ENCODE assay signal across 13 cellular contexts in the genomic region with DNA sequence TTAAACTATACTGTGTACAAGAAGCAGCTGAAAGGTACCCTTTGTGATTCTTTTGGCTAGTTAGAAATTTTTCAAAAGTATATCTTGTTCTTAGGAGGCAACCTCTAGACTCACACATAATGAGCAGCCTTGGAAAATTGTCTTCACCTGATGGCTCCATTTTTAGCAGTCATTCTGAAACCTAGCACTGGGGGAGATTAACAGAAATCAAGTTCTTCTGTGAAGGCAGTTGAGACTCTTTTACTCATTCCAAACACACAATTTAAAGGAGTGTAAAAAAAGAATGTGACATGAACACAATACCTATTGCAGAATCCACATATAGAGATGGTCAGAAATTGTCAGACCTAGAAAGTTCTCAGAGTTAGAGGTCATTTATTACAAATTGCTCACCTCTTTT.
DNase-seq lines count a peak whose midpoint lies in the region; ATAC-seq and TF ChIP-seq lines count a peak whose summit lies in the region.
"Had no signal": no experiment of that assay in that cellular context is flagged by ENCODE, and none has a peak within 500 bp of the region (broad histone marks: within the 10 kb centered on the region; RNA-seq: fewer than 3 reads in every experiment).

No MANE protein-coding gene starts in this region.

- no peak overlapping the region for H3K4me3 ChIP-seq in prostate gland
- H3K4me3 ChIP-seq: upper lobe of right lung had no signal

- TF ChIP-seq POLR2A in prostate gland (IDR thresholded peaks at IDR 0.05) = no peak

- DNase-seq in natural killer cell treated with Interleukin-12 subunit alpha and Interleukin-12 subunit beta and Interleukin-15 and Interleukin-18, amount 100 ng/mL, for 72 hours (ENCODE audit: low spot score) = no peak
- no peak for DNase-seq in natural killer cell
- no peak for DNase-seq in activated CD4-positive, alpha-beta memory T cell treated with anti-CD3 and anti-CD28 coated beads, Interleukin-2, amount 10 ng/mL, durations not matched to agents 7 days and 5 days
- DNase-seq in stimulated activated naive CD4-positive, alpha-beta T cell (lab: John Stamatoyannopoulos, UW) = no peak
- DNase-seq in NCI-H1694 (lab: John Stamatoyannopoulos, UW) = no peak
- DNase-seq in prostate gland (ENCODE audit: low spot score) = no peak
- no peak for DNase-seq in WTC11 (ENCODE audit: low spot score)
- DNase-seq: HCEC 1CT, NCI-H2081, upper lobe of right lung had no signal

- peaks cover 7% of the 10 kb centered on the region for H3K36me3 Mint-ChIP-seq in natural killer cell treated with Interleukin-12 subunit alpha and Interleukin-12 subunit beta and Interleukin-15 and Interleukin-18, amount 100 ng/mL, for 72 hours
- H3K36me3 Mint-ChIP-seq in natural killer cell (no peaks in the 10 kb centered on the region), WTC11 (no peaks in the 10 kb centered on the region)
- peaks cover 44% of the 10 kb centered on the region for H3K36me3 Mint-ChIP-seq in activated CD4-positive, alpha-beta memory T cell treated with anti-CD3 and anti-CD28 coated beads, Interleukin-2, amount 10 ng/mL, durations not matched to agents 7 days and 5 days (ENCODE audit: low read depth)
- H3K36me3 Mint-ChIP-seq: brain; stimulated activated memory B cell treated with anti-CD40 and anti-IgM and Interleukin-4, amounts not matched to agents 10 μg/mL and 1 μg/mL and 100 μg/mL, for 72 hours had no signal

- peaks cover 16 to 32% of the 10 kb centered on the region in 2 donors for H3K4me1 Mint-ChIP-seq in natural killer cell treated with Interleukin-12 subunit alpha and Interleukin-12 subunit beta and Interleukin-15 and Interleukin-18, amount 100 ng/mL, for 72 hours (ENCODE audit: low read depth in 2 of 2)
- H3K4me1 Mint-ChIP-seq in natural killer cell (peaks cover 20 to 26% of the 10 kb centered on the region in 2 donors), WTC11 (no peaks in the 10 kb centered on the region)
- peaks cover 68% of the 10 kb centered on the region for H3K4me1 Mint-ChIP-seq in activated CD4-positive, alpha-beta memory T cell treated with anti-CD3 and anti-CD28 coated beads, Interleukin-2, amount 10 ng/mL, durations not matched to agents 7 days and 5 days
- H3K4me1 Mint-ChIP-seq: stimulated activated memory B cell treated with anti-CD40 and anti-IgM and Interleukin-4, amounts not matched to agents 10 μg/mL and 1 μg/mL and 100 μg/mL, for 72 hours had no signal

- peak overlapping the region; percentile 29 to 72 for H3K27ac Mint-ChIP-seq in natural killer cell treated with Interleukin-12 subunit alpha and Interleukin-12 subunit beta and Interleukin-15 and Interleukin-18, amount 100 ng/mL, for 72 hours
- H3K27ac Mint-ChIP-seq in natural killer cell (peak overlapping the region in 1 of 2 donors; percentile 35), WTC11 (no peak overlapping the region)
- peak overlapping the region; percentile 67 for H3K27ac Mint-ChIP-seq in activated CD4-positive, alpha-beta memory T cell treated with anti-CD3 and anti-CD28 coated beads, Interleukin-2, amount 10 ng/mL, durations not matched to agents 7 days and 5 days
- H3K27ac Mint-ChIP-seq: brain; stimulated activated memory B cell treated with anti-CD40 and anti-IgM and Interleukin-4, amounts not matched to agents 10 μg/mL and 1 μg/mL and 100 μg/mL, for 72 hours had no signal

- POLR2A ChIA-PET in activated CD4-positive, alpha-beta memory T cell treated with anti-CD3 and anti-CD28 coated beads, Interleukin-2, amount 10 ng/mL, durations not matched to agents 7 days and 5 days (lab: Charles Lee) = interaction anchor here (0.8 to 2.0 kb wide), 18 partner anchors 10 to 288 kb away, joined by 3 to 8 read pairs (median 4); a partner anchor contains a TSS
- POLR2A ChIA-PET in WTC11 (lab: Charles Lee) = no interaction called here

- no peaks in the 10 kb centered on the region for H3K9me3 ChIP-seq in prostate gland
- H3K9me3 ChIP-seq: upper lobe of right lung had no signal

- ATAC-seq in natural killer cell treated with Interleukin-12 subunit alpha and Interleukin-12 subunit beta and Interleukin-15 and Interleukin-18, amount 100 ng/mL, for 72 hours = peak; percentile 11 to 85
- ATAC-seq in natural killer cell (no peak), HG02798 (IDR thresholded peaks at IDR 0.05; ENCODE audit: poor library complexity, unreplicated experiment) (peak; percentile 42), WTC11 (no peak)

- H3K27me3 Mint-ChIP-seq in natural killer cell treated with Interleukin-12 subunit alpha and Interleukin-12 subunit beta and Interleukin-15 and Interleukin-18, amount 100 ng/mL, for 72 hours = no peaks in the 10 kb centered on the region
- H3K27me3 Mint-ChIP-seq in natural killer cell (ENCODE audit: low read depth in 2 of 2) = no peaks in the 10 kb centered on the region
- H3K27me3 Mint-ChIP-seq in activated CD4-positive, alpha-beta memory T cell treated with anti-CD3 and anti-CD28 coated beads, Interleukin-2, amount 10 ng/mL, durations not matched to agents 7 days and 5 days = no peaks in the 10 kb centered on the region
- H3K27me3 Mint-ChIP-seq in WTC11 (ENCODE audit: low read depth) = no peaks in the 10 kb centered on the region
- H3K27me3 Mint-ChIP-seq: stimulated activated memory B cell treated with anti-CD40 and anti-IgM and Interleukin-4, amounts not matched to agents 10 μg/mL and 1 μg/mL and 100 μg/mL, for 72 hours had no signal

- no peaks in the 10 kb centered on the region for H3K27me3 ChIP-seq in prostate gland (replicated peaks; ENCODE audit: insufficient read depth)
- H3K27me3 ChIP-seq: upper lobe of right lung had no signal

- TF ChIP-seq CTCF in natural killer cell (IDR thresholded peaks at IDR 0.05) = no peak
- TF ChIP-seq CTCF in prostate gland (IDR thresholded peaks at IDR 0.05) = no peak
- TF ChIP-seq CTCF in WTC11 (IDR thresholded peaks at IDR 0.05) = no peak

- H3K9me3 Mint-ChIP-seq in natural killer cell treated with Interleukin-12 subunit alpha and Interleukin-12 subunit beta and Interleukin-15 and Interleukin-18, amount 100 ng/mL, for 72 hours = peaks cover 4% of the 10 kb centered on the region
- peaks cover 0 to 2% of the 10 kb centered on the region in 2 donors for H3K9me3 Mint-ChIP-seq in natural killer cell
- peaks cover 14% of the 10 kb centered on the region for H3K9me3 Mint-ChIP-seq in activated CD4-positive, alpha-beta memory T cell treated with anti-CD3 and anti-CD28 coated beads, Interleukin-2, amount 10 ng/mL, durations not matched to agents 7 days and 5 days
- no peaks in the 10 kb centered on the region for H3K9me3 Mint-ChIP-seq in WTC11
- H3K9me3 Mint-ChIP-seq: brain; stimulated activated memory B cell treated with anti-CD40 and anti-IgM and Interleukin-4, amounts not matched to agents 10 μg/mL and 1 μg/mL and 100 μg/mL, for 72 hours had no signal

- intact Hi-C loops in natural killer cell (cut with micrococcal nuclease) (no loop called here), prostate gland (cut with DNase I) (no loop called here)

- H3K4me1 ChIP-seq in prostate gland (replicated peaks) = no peaks in the 10 kb centered on the region
- H3K4me1 ChIP-seq: upper lobe of right lung had no signal

- peak overlapping the region; percentile 45 for H3K4me3 Mint-ChIP-seq in natural killer cell treated with Interleukin-12 subunit alpha and Interleukin-12 subunit beta and Interleukin-15 and Interleukin-18, amount 100 ng/mL, for 72 hours
- H3K4me3 Mint-ChIP-seq in natural killer cell (no peak overlapping the region), WTC11 (no peak overlapping the region)
- H3K4me3 Mint-ChIP-seq in activated CD4-positive, alpha-beta memory T cell treated with anti-CD3 and anti-CD28 coated beads, Interleukin-2, amount 10 ng/mL, durations not matched to agents 7 days and 5 days = no peak overlapping the region
- H3K4me3 Mint-ChIP-seq: brain; stimulated activated memory B cell treated with anti-CD40 and anti-IgM and Interleukin-4, amounts not matched to agents 10 μg/mL and 1 μg/mL and 100 μg/mL, for 72 hours had no signal

- H3K27ac ChIP-seq in prostate gland = no peak overlapping the region
- H3K27ac ChIP-seq: upper lobe of right lung had no signal

- CTCF ChIA-PET in activated CD4-positive, alpha-beta memory T cell treated with anti-CD3 and anti-CD28 coated beads, Interleukin-2, amount 10 ng/mL, durations not matched to agents 7 days and 5 days (lab: Charles Lee) = interaction anchor here (0.7 to 2.6 kb wide), 15 partner anchors 12 to 135 kb away, joined by 3 to 10 read pairs (median 4); no protein-coding TSS in a partner anchor
- CTCF ChIA-PET in WTC11 (lab: Charles Lee) = interaction anchor here (0.8 to 1.6 kb wide), 7 partner anchors 9 to 289 kb away, joined by 3 to 8 read pairs (median 4); a partner anchor contains a TSS

- H3K36me3 ChIP-seq in prostate gland = no peaks in the 10 kb centered on the region
- H3K36me3 ChIP-seq: upper lobe of right lung had no signal

TF ChIP-seq in WTC11, 78 proteins besides CTCF, POLR2A, EP300 and RAD21 (continues in another document):
- TF ChIP-seq, protein P1, sequence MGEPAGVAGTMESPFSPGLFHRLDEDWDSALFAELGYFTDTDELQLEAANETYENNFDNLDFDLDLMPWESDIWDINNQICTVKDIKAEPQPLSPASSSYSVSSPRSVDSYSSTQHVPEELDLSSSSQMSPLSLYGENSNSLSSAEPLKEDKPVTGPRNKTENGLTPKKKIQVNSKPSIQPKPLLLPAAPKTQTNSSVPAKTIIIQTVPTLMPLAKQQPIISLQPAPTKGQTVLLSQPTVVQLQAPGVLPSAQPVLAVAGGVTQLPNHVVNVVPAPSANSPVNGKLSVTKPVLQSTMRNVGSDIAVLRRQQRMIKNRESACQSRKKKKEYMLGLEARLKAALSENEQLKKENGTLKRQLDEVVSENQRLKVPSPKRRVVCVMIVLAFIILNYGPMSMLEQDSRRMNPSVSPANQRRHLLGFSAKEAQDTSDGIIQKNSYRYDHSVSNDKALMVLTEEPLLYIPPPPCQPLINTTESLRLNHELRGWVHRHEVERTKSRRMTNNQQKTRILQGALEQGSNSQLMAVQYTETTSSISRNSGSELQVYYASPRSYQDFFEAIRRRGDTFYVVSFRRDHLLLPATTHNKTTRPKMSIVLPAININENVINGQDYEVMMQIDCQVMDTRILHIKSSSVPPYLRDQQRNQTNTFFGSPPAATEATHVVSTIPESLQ (CRISPR knock-in tag; IDR thresholded peaks at IDR 0.05) = no peak
- TF ChIP-seq TCF7 (CRISPR knock-in tag; IDR thresholded peaks at IDR 0.05; ENCODE audit: low read depth) (no peak), CREM (CRISPR knock-in tag; IDR thresholded peaks at IDR 0.05) (no peak), JAZF1 (CRISPR knock-in tag; IDR thresholded peaks at IDR 0.05) (no peak)
- TF ChIP-seq, protein P2, sequence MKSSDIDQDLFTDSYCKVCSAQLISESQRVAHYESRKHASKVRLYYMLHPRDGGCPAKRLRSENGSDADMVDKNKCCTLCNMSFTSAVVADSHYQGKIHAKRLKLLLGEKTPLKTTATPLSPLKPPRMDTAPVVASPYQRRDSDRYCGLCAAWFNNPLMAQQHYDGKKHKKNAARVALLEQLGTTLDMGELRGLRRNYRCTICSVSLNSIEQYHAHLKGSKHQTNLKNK (CRISPR knock-in tag; IDR thresholded peaks at IDR 0.05) = no peak

Comparison
In these comparisons a context has a peak if more than half of its experiments do, and no peak if none do; other contexts are left out.
1. ATAC-seq: peak in natural killer cell treated with Interleukin-12 subunit alpha and Interleukin-12 subunit beta and Interleukin-15 and Interleukin-18, amount 100 ng/mL, for 72 hours (2 of 2) and HG02798 (single experiment); none in natural killer cell (0 of 3) and WTC11 (single experiment).